In the genomic region with DNA sequence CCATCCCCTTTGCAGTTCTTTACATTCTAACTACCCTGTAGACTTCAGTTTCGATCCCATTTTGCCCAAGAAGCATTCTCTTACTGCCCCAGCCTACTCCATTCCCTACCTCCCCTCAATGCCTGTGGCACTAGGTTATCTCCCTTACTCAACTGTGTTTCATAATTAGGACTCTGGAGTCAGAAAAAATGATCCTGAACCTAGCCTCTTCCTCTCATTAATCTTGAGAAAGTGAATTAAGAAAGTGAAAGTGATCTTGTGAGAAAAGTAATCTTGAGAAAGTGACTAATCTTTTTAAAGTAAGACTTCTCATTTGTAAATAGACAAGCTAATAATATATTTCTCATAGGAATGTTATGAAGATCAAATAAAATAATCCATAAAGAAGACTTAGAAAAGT, we compare ENCODE assay signal across 21 cellular contexts.
"Had no signal": no experiment of that assay in that cellular context is flagged by ENCODE, and none has a peak within 500 bp of the region (broad histone marks: within the 10 kb centered on the region; RNA-seq: fewer than 3 reads in every experiment).

No MANE protein-coding gene starts in this region.

- H3K27me3 ChIP-seq: ascending aorta, breast epithelium, esophagus muscularis mucosa, tibial artery had no signal

- H3K36me3 ChIP-seq: ascending aorta, breast epithelium, esophagus muscularis mucosa, tibial artery had no signal

- DNase-seq: activated CD4-positive, alpha-beta T cell treated with anti-CD3 and anti-CD28 coated beads, Interleukin-2, amount 10 ng/mL, durations not matched to agents 7 days and 5 days; activated CD8-positive, alpha-beta T cell treated with anti-CD3 and anti-CD28 coated beads, Interleukin-2, amount 10 ng/mL, durations not matched to agents 7 days and 5 days; activated naive CD4-positive, alpha-beta T cell treated with anti-CD3 and anti-CD28 coated beads for 36 hours; activated T-cell treated with anti-CD3 and anti-CD28 coated beads, Interleukin-2, amount 50 U/mL, for 4 hours; cerebellar nuclear complex; effector CD4-positive, alpha-beta T cell; foreskin keratinocyte; glutamatergic neuron; hippocampal formation; nephron progenitor cell; nucleus accumbens; posterior cingulate gyrus; retina; stimulated activated naive CD4-positive, alpha-beta T cell treated with Interleukin-2 at 50 U/mL for 16 hours; tibial artery had no signal

- H3K4me1 ChIP-seq: ascending aorta, breast epithelium, foreskin keratinocyte had no signal

- H3K27ac ChIP-seq: ascending aorta, breast epithelium, esophagus muscularis mucosa, foreskin keratinocyte, tibial artery had no signal

- H3K4me3 ChIP-seq: ascending aorta, breast epithelium, esophagus muscularis mucosa, tibial artery had no signal

- FAIRE-seq: keratinocyte had no signal

- ATAC-seq: activated CD4-positive, CD25-positive, alpha-beta regulatory T cell treated with anti-CD3 and anti-CD28 coated beads, Interleukin-2, amount 50 U/mL, for 24 hours; activated CD8-positive, alpha-beta T cell treated with anti-CD3 and anti-CD28 coated beads, Interleukin-2, amount 10 ng/mL, durations not matched to agents 7 days and 5 days; activated T-cell treated with anti-CD3 and anti-CD28 coated beads, Interleukin-2, amount 50 U/mL, for 4 hours; foreskin keratinocyte; left lobe of liver had no signal

- H3K9me3 ChIP-seq: ascending aorta, breast epithelium, esophagus muscularis mucosa, tibial artery had no signal
